Comparison of ENCODE assay signal across 1 cellular context in the genomic region with DNA sequence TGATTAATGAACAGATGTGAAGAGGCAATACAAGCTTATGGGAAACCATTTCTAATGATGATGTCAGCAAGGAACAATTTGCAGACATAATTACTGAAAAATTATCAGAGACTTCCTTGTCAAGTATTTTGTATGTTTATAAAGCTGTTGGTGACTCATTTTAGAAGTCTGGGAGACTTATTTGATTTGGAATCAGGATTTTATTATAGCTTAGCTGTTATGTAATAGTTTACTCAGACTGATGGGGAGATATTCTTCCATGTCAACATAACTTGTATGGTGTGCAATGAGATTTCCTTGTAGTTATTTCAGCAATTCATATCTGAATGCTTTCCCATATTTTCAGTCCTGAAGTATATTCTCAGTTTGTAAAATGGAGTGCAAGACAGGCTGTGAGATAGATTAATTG.
A peak's percentile ranks its signal among the peaks of the same experiment; 100 is the strongest.
TF ChIP-seq lines count a peak whose summit lies in the region.

No MANE protein-coding gene starts in this region.

TF ChIP-seq in SK-N-SH, 30 proteins besides CTCF, POLR2A, EP300 and RAD21 (continued from another document):
- TF ChIP-seq NFIC (IDR thresholded peaks at IDR 0.05; ENCODE audit: borderline replicate concordance) (peak; percentile 34; the same call in 1 of the 2 replicates), TCF12 (IDR thresholded peaks at IDR 0.05) (peak; percentile 64), MEF2A (IDR thresholded peaks at IDR 0.05; ENCODE audit: borderline replicate concordance, low read depth) (0 out of 2 replicates have a peak, but pooled peaks have one; percentile 14)
